ENCODE assay signal across 9 cellular contexts in genomic region chr5:83711982-83712601, GRCh38. TPM values are rescaled to one million over a fixed set of nuclear protein-coding genes. Genes with fewer than 3 reads are reported as not detected.
DNase-seq lines count a peak whose midpoint lies in the region; ATAC-seq and TF ChIP-seq lines count a peak whose summit lies in the region.
"Had no signal": no experiment of that assay in that cellular context is flagged by ENCODE, and none has a peak within 500 bp of the region (broad histone marks: within the 10 kb centered on the region; RNA-seq: fewer than 3 reads in every experiment).

No MANE protein-coding gene starts in this region.

- no peaks in the 10 kb centered on the region for H3K36me3 ChIP-seq in smooth muscle cell (ENCODE audit: low read depth)

- H3K27ac ChIP-seq in smooth muscle cell (ENCODE audit: low read depth) = no peak overlapping the region

- peaks cover 4% of the 10 kb centered on the region for H3K4me1 ChIP-seq in smooth muscle cell (ENCODE audit: low read depth)

- TF ChIP-seq CTCF in fibroblast of villous mesenchyme (IDR thresholded peaks at IDR 0.05; ENCODE audit: insufficient read depth, low read depth, low read length) = peak; percentile 75
- TF ChIP-seq CTCF in smooth muscle cell (IDR thresholded peaks at IDR 0.05; ENCODE audit: borderline replicate concordance, insufficient read depth, poor library complexity, severe bottlenecking) = peak; percentile 84

- H3K4me3 ChIP-seq in fibroblast of villous mesenchyme (ENCODE audit: low read depth, low read length) (no peak overlapping the region), smooth muscle cell (no peak overlapping the region)

- no peak overlapping the region for H3K4me2 ChIP-seq in smooth muscle cell

- H3K9ac ChIP-seq in smooth muscle cell (ENCODE audit: low read depth) = no peak overlapping the region

- H2AFZ ChIP-seq in smooth muscle cell (ENCODE audit: low read depth) = peak overlapping the region; percentile 15

- no peaks in the 10 kb centered on the region for H3K9me3 ChIP-seq in smooth muscle cell (replicated peaks; ENCODE audit: low read depth)

- H3K27me3 ChIP-seq in smooth muscle cell (ENCODE audit: low read depth) = no peaks in the 10 kb centered on the region

- ATAC-seq in GM19397 (IDR thresholded peaks at IDR 0.05; ENCODE audit: unreplicated experiment) (peak; percentile 63), HG03520 (IDR thresholded peaks at IDR 0.05; ENCODE audit: unreplicated experiment) (peak; percentile 64)

- no peaks in the 10 kb centered on the region for H4K20me1 ChIP-seq in smooth muscle cell (ENCODE audit: low read depth)

- 51% methylated on average over 2 of the region's 2 CpGs for WGBS in smooth muscle cell (ENCODE audit: low lambda C conversion rate)

- DNase-seq in NCI-H2227 (lab: John Stamatoyannopoulos, UW; ENCODE audit: unreplicated experiment) (peak; percentile 50), NCI-H2227 treated with DMSO at 0.1 percent for 48 hours (lab: John Stamatoyannopoulos, UW) (no peak), SW 1271 (lab: John Stamatoyannopoulos, UW) (peak; percentile 20 to 70), fibroblast of villous mesenchyme (ENCODE audit: low read depth) (peak; percentile 45), smooth muscle cell (lab: John Stamatoyannopoulos, UW; ENCODE audit: unreplicated experiment) (no peak)
- DNase-seq in activated CD8-positive, alpha-beta memory T cell treated with anti-CD3 and anti-CD28 coated beads for 24 hours = no peak
- DNase-seq: activated naive CD8-positive, alpha-beta T cell treated with anti-CD3 and anti-CD28 coated beads, Interleukin-2, amount 10 ng/mL, durations not matched to agents 7 days and 5 days had no signal

- H3F3A ChIP-seq in smooth muscle cell (ENCODE audit: low read depth) = no peaks in the 10 kb centered on the region

- peaks cover 70% of the 10 kb centered on the region for H3K79me2 ChIP-seq in smooth muscle cell (ENCODE audit: low read depth)

RNA-seq across cellular contexts. Expression of gene HAPLN1, which starts 8.6 kb away (rescaled TPM):
- total RNA-seq in fibroblast of villous mesenchyme (0.43 and 3.9 TPM in 2 replicates), smooth muscle cell (69.8 and 133 TPM in 2 replicates)
- 93.8 and 119 TPM in 2 replicates for polyA plus RNA-seq in smooth muscle cell
- total RNA-seq: activated naive CD8-positive, alpha-beta T cell treated with anti-CD3 and anti-CD28 coated beads, Interleukin-2, amount 10 ng/mL, durations not matched to agents 7 days and 5 days had no signal

Comparison
In these comparisons a context has a peak if more than half of its experiments do, and no peak if none do; other contexts are left out.
1. DNase-seq: peak in NCI-H2227 (single experiment), SW 1271 (2 of 2) and fibroblast of villous mesenchyme (single experiment); none in NCI-H2227 treated with DMSO at 0.1 percent for 48 hours (single experiment), smooth muscle cell (single experiment) and activated CD8-positive, alpha-beta memory T cell treated with anti-CD3 and anti-CD28 coated beads for 24 hours (single experiment).
2. RNA of gene HAPLN1, which starts 8.6 kb away (total RNA-seq): 69.8 to 133 TPM in smooth muscle cell; 0.43 to 3.9 TPM in fibroblast of villous mesenchyme; every median in the first group is over 10 times any median in the second.